Comparison of ENCODE assay signal across 8 cellular contexts in genomic region chr19:43765109-43765876, GRCh38. TPM values are rescaled to one million over a fixed set of nuclear protein-coding genes. Genes with fewer than 3 reads are reported as not detected.
A peak's percentile ranks its signal among the peaks of the same experiment; 100 is the strongest.
DNase-seq lines count a peak whose midpoint lies in the region; ATAC-seq, FAIRE-seq and TF ChIP-seq lines count a peak whose summit lies in the region.

No MANE protein-coding gene starts in this region.

- in situ Hi-C loops in G401 (cut with HindIII; ENCODE audit: low sequenced_read_pairs), result no loop called here

- H3K4me3 Mint-ChIP-seq in Caco-2 (ENCODE audit: unreplicated experiment), result no peak overlapping the region
- peak overlapping the region; percentile 21 for H3K4me3 Mint-ChIP-seq in activated CD4-positive, alpha-beta T cell treated with anti-CD3 and anti-CD28 coated beads, Interleukin-2, amount 10 ng/mL, durations not matched to agents 7 days and 5 days

- no peaks in the 10 kb centered on the region for H3K9me3 ChIP-seq in Caco-2
- no peaks in the 10 kb centered on the region for H3K9me3 ChIP-seq in HUES48 (ENCODE audit: control insufficient read depth, insufficient read depth, low read length)
- H3K9me3 ChIP-seq in pancreas, result no peaks in the 10 kb centered on the region

- H3K27ac ChIP-seq in HUES48 (ENCODE audit: low read depth, low read length), result peak overlapping the region; percentile 78
- H3K27ac ChIP-seq in pancreas, result peak overlapping the region in 2 of 4 donors; percentile 21 to 47
- H3K27ac ChIP-seq in urinary bladder (ENCODE audit: low read depth), result peak overlapping the region; percentile 31

- peaks cover 19% of the 10 kb centered on the region for H3K4me1 Mint-ChIP-seq in Caco-2 (ENCODE audit: low read depth, unreplicated experiment)
- H3K4me1 Mint-ChIP-seq in activated CD4-positive, alpha-beta T cell treated with anti-CD3 and anti-CD28 coated beads, Interleukin-2, amount 10 ng/mL, durations not matched to agents 7 days and 5 days, result peaks cover 60% of the 10 kb centered on the region

- intact Hi-C loops in Caco-2 (cut with micrococcal nuclease; ENCODE audit: unreplicated experiment) (no loop called here), pancreas (cut with DNase I) (no loop called here)

- FAIRE-seq in pancreas (lab: Jason Lieb, UNC), result no peak

- peak; percentile 61 for ATAC-seq in GM21529 (IDR thresholded peaks at IDR 0.05; ENCODE audit: unreplicated experiment)
- peak in 3 of 4 donors; percentile 69 to 82 (median 77) for ATAC-seq in pancreas

- H3K4me1 ChIP-seq in Caco-2, result peaks cover 5% of the 10 kb centered on the region; the same call in 1 of the 2 replicates
- 0 out of 2 replicates have a peak, but pooled peaks cover 6% of the 10 kb centered on the region for H3K4me1 ChIP-seq in HUES48 (ENCODE audit: control insufficient read depth, insufficient read depth, low read length)
- H3K4me1 ChIP-seq in pancreas, result no peaks in the 10 kb centered on the region
- no peaks in the 10 kb centered on the region for H3K4me1 ChIP-seq in urinary bladder (ENCODE audit: insufficient read depth)

- POLR2A ChIA-PET in Caco-2 (lab: Charles Lee), result no interaction called here
- POLR2A ChIA-PET in activated CD4-positive, alpha-beta T cell treated with anti-CD3 and anti-CD28 coated beads, Interleukin-2, amount 10 ng/mL, durations not matched to agents 7 days and 5 days (lab: Charles Lee), result interaction anchor here (0.7 to 1.2 kb wide), 4 partner anchors 11 to 97 kb away, joined by 3 to 5 read pairs (median 4); partner anchors contain the start of gene SMG9

- no peaks in the 10 kb centered on the region for H3K27me3 Mint-ChIP-seq in Caco-2 (ENCODE audit: insufficient read depth, unreplicated experiment)
- H3K27me3 Mint-ChIP-seq in activated CD4-positive, alpha-beta T cell treated with anti-CD3 and anti-CD28 coated beads, Interleukin-2, amount 10 ng/mL, durations not matched to agents 7 days and 5 days, result no peaks in the 10 kb centered on the region

- peaks cover 11% of the 10 kb centered on the region for H3K36me3 Mint-ChIP-seq in Caco-2 (ENCODE audit: insufficient read depth, unreplicated experiment)
- H3K36me3 Mint-ChIP-seq in activated CD4-positive, alpha-beta T cell treated with anti-CD3 and anti-CD28 coated beads, Interleukin-2, amount 10 ng/mL, durations not matched to agents 7 days and 5 days (ENCODE audit: low read depth), result peaks cover 28% of the 10 kb centered on the region

- CTCF ChIA-PET in Caco-2 (lab: Charles Lee), result interaction anchor here (1.0 to 1.6 kb wide), 2 partner anchors 20 to 62 kb away, joined by 3 to 6 read pairs; partner anchors contain the start of gene ZNF283
- CTCF ChIA-PET in activated CD4-positive, alpha-beta T cell treated with anti-CD3 and anti-CD28 coated beads, Interleukin-2, amount 10 ng/mL, durations not matched to agents 7 days and 5 days (lab: Charles Lee), result interaction anchor here (0.6 to 7.4 kb wide), 10 partner anchors 11 to 304 kb away, joined by 3 to 88 read pairs (median 4); partner anchors contain the start of genes KCNN4 and SMG9

- H3K36me3 ChIP-seq in Caco-2 (ENCODE audit: control insufficient read depth, insufficient read depth, low read length) (peaks cover 1% of the 10 kb centered on the region; the same call in 1 of the 2 replicates), HUES48 (ENCODE audit: control insufficient read depth, insufficient read depth, low read length) (no peaks in the 10 kb centered on the region), pancreas (no peaks in the 10 kb centered on the region), urinary bladder (ENCODE audit: insufficient read depth) (no peaks in the 10 kb centered on the region)

- TF ChIP-seq CTCF in Caco-2 (IDR thresholded peaks at IDR 0.05; ENCODE audit: insufficient read depth in 1 of 2, low read depth in 1 of 2, low read length in 1 of 2, severe bottlenecking in 1 of 2, unreplicated experiment in 1 of 2) (no peak), pancreas (IDR thresholded peaks at IDR 0.05) (no peak)

- H3K27ac Mint-ChIP-seq in Caco-2 (ENCODE audit: unreplicated experiment), result peak overlapping the region; percentile 36
- H3K27ac Mint-ChIP-seq in activated CD4-positive, alpha-beta T cell treated with anti-CD3 and anti-CD28 coated beads, Interleukin-2, amount 10 ng/mL, durations not matched to agents 7 days and 5 days, result peak overlapping the region; percentile 86

- 67 to 73% methylated on average over 16 of the region's 16 CpGs for WGBS in pancreas, 2 donors
- 50% methylated on average over 16 of the region's 16 CpGs for WGBS in urinary bladder

- BruUV-seq in Caco-2 (replicated peaks; lab: Mats Ljungman, UMichigan), result no TSS peak

- H3K9me3 Mint-ChIP-seq in Caco-2 (ENCODE audit: unreplicated experiment), result no peaks in the 10 kb centered on the region
- H3K9me3 Mint-ChIP-seq in activated CD4-positive, alpha-beta T cell treated with anti-CD3 and anti-CD28 coated beads, Interleukin-2, amount 10 ng/mL, durations not matched to agents 7 days and 5 days, result no peaks in the 10 kb centered on the region

- no peak overlapping the region for H3K9ac ChIP-seq in HUES48 (ENCODE audit: low read depth, low read length)

- H3K4me3 ChIP-seq in Caco-2 (ENCODE audit: low read depth, low read length) (no peak overlapping the region), HUES48 (ENCODE audit: low read depth, low read length) (no peak overlapping the region), pancreas (no peak overlapping the region), urinary bladder (ENCODE audit: low read depth, low read length) (no peak overlapping the region)

- peak; percentile 30 to 61 for DNase-seq in Caco-2
- peak; percentile 80 for DNase-seq in activated CD4-positive, alpha-beta T cell treated with anti-CD3 and anti-CD28 coated beads, Interleukin-2, amount 10 ng/mL, durations not matched to agents 7 days and 5 days
- DNase-seq in dermis blood vessel endothelial cell, result peak; percentile 80
- DNase-seq in pancreas, result no peak
- no peak for DNase-seq in G401 (ENCODE audit: low spot score)

- H3K27me3 ChIP-seq in Caco-2 (replicated peaks; ENCODE audit: control insufficient read depth, insufficient read depth, low read length) (no peaks in the 10 kb centered on the region), HUES48 (ENCODE audit: control insufficient read depth, insufficient read depth, low read length) (no peaks in the 10 kb centered on the region), pancreas (no peaks in the 10 kb centered on the region)

RNA-seq across cellular contexts. Expression of gene SMG9, which starts 10.5 kb away (rescaled TPM):
- total RNA-seq in Caco-2 (2022) (87.6 and 98.8 TPM in 2 replicates), dermis blood vessel endothelial cell (8.8 and 9.0 TPM in 2 replicates), pancreas (10 to 100 TPM in 3 of 6 donors, 1 to 10 TPM in 3; 6.6 to 20.1 (median 10.5) TPM), urinary bladder (12.5 TPM)
- total RNA-seq in activated CD4-positive, alpha-beta T cell treated with anti-CD3 and anti-CD28 coated beads, Interleukin-2, amount 10 ng/mL, durations not matched to agents 7 days and 5 days, result 10 to 100 TPM; 69.1 to 71.0 TPM
- polyA plus RNA-seq in pancreas (10 to 100 TPM; 22.3 to 23.0 TPM), urinary bladder (29.6 TPM)
- 18.3 and 22.3 TPM in 2 replicates for total RNA-seq in G401 (2014; rRNA removed; shearing (Covaris generic))

RNA-seq across cellular contexts. Expression of gene KCNN4, which starts 15.5 kb away (rescaled TPM):
- total RNA-seq in Caco-2 (2022) (3.0 and 4.0 TPM in 2 replicates), dermis blood vessel endothelial cell (0.09 and 0.51 TPM in 2 replicates), pancreas (1 to 10 TPM in 3 of 6 donors, under 1 TPM in 3; 0.43 to 2.6 (median 0.82) TPM), urinary bladder (4.3 TPM)
- total RNA-seq in activated CD4-positive, alpha-beta T cell treated with anti-CD3 and anti-CD28 coated beads, Interleukin-2, amount 10 ng/mL, durations not matched to agents 7 days and 5 days, result 10 to 100 TPM; 31.9 to 34.5 TPM
- polyA plus RNA-seq in pancreas (1 to 10 TPM; 1.3 to 1.5 TPM), urinary bladder (14.3 TPM)
- 4.2 and 5.7 TPM in 2 replicates for total RNA-seq in G401 (2014; rRNA removed; shearing (Covaris generic))

RNA-seq across cellular contexts. Expression of gene LYPD5, which starts 37.0 kb away (rescaled TPM):
- total RNA-seq in Caco-2 (2022) (0.93 and 0.95 TPM in 2 replicates), dermis blood vessel endothelial cell (0.09 and 0.17 TPM in 2 replicates), pancreas (1 to 10 TPM in 1 of 6 donors, under 1 TPM in 5; 0.09 to 1.2 (median 0.24) TPM), urinary bladder (0.58 TPM)
- under 1 TPM; 0.62 to 0.79 TPM for total RNA-seq in activated CD4-positive, alpha-beta T cell treated with anti-CD3 and anti-CD28 coated beads, Interleukin-2, amount 10 ng/mL, durations not matched to agents 7 days and 5 days
- polyA plus RNA-seq in pancreas (under 1 TPM; 0.42 to 0.49 TPM), urinary bladder (1.3 TPM)
- not detected in 2 replicates for total RNA-seq in G401 (2014; rRNA removed; shearing (Covaris generic))

RNA-seq across cellular contexts. Expression of gene IRGC, which starts 49.4 kb away (rescaled TPM):
- total RNA-seq in Caco-2 (2022) (not detected in 2 replicates), dermis blood vessel endothelial cell (not detected in 2 replicates), pancreas (not detected), urinary bladder (not detected)
- not detected for total RNA-seq in activated CD4-positive, alpha-beta T cell treated with anti-CD3 and anti-CD28 coated beads, Interleukin-2, amount 10 ng/mL, durations not matched to agents 7 days and 5 days
- polyA plus RNA-seq in pancreas (not detected), urinary bladder (not detected)
- not detected in 2 replicates for total RNA-seq in G401 (2014; rRNA removed; shearing (Covaris generic))

Comparison
In these comparisons a context has a peak if more than half of its experiments do, and no peak if none do; other contexts are left out.
1. DNase-seq: peak in Caco-2 (2 of 2), activated CD4-positive, alpha-beta T cell treated with anti-CD3 and anti-CD28 coated beads, Interleukin-2, amount 10 ng/mL, durations not matched to agents 7 days and 5 days (single experiment) and dermis blood vessel endothelial cell (single experiment); none in pancreas (0 of 6) and G401 (single experiment).